Comparison of ENCODE assay signal across 16 cellular contexts in the genomic region with DNA sequence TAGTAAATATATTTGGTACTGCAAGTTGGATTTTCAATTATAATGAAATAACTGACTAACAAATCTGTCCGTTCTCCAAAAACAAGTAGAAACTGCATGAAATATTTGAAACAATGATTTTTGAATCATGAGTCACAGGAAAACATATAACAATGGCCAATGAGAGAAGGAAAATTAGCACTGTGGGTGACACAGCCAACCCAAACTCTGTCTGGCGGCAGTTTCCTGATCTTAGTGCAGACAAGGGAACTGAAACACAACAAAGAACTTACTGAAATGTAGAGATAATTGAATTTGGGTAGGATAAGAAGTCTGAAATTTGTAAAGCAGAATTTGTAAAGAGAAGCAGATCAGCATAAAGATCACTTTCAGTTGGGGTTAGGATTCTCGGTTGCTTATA.
DNase-seq lines count a peak whose midpoint lies in the region; ATAC-seq and TF ChIP-seq lines count a peak whose summit lies in the region.
"Had no signal": no experiment of that assay in that cellular context is flagged by ENCODE, and none has a peak within 500 bp of the region (broad histone marks: within the 10 kb centered on the region; RNA-seq: fewer than 3 reads in every experiment).

No MANE protein-coding gene starts in this region.

- H3K36me3 Mint-ChIP-seq in osteocyte (ENCODE audit: unreplicated experiment), result no peaks in the 10 kb centered on the region
- H3K36me3 Mint-ChIP-seq: activated naive CD4-positive, alpha-beta T cell treated with anti-CD3 and anti-CD28 coated beads, Interleukin-2, amount 10 ng/mL, durations not matched to agents 7 days and 5 days had no signal

- no peak for ATAC-seq in PC-3
- ATAC-seq: stimulated activated naive CD8-positive, alpha-beta T cell treated with anti-CD3 and anti-CD28 coated beads, Interleukin-15, Interleukin-2, amounts not matched to agents 100 U/mL and 50 U/mL, for 24 hours had no signal

- H3K4me3 ChIP-seq in PC-3 (ENCODE audit: low read length), result no peak overlapping the region
- H3K4me3 ChIP-seq in osteoblast (ENCODE audit: insufficient read depth, low read length), result no peak overlapping the region
- H3K4me3 ChIP-seq: esophagus squamous epithelium, right atrium auricular region had no signal

- no peaks in the 10 kb centered on the region for H3K27me3 ChIP-seq in PC-3 (ENCODE audit: low read length)
- no peaks in the 10 kb centered on the region for H3K27me3 ChIP-seq in osteoblast (ENCODE audit: insufficient read depth, low read length)
- H3K27me3 ChIP-seq: esophagus squamous epithelium, right atrium auricular region had no signal

- POLR2A ChIA-PET in PC-3 (lab: Charles Lee; ENCODE audit: unreplicated experiment), result no interaction called here

- no peaks in the 10 kb centered on the region for H3K9me3 ChIP-seq in PC-3 (ENCODE audit: low read length)
- H3K9me3 ChIP-seq in osteoblast (ENCODE audit: low read depth, low read length), result no peaks in the 10 kb centered on the region
- H3K9me3 ChIP-seq: esophagus squamous epithelium, right atrium auricular region had no signal

- H3K4me3 Mint-ChIP-seq in osteocyte (ENCODE audit: unreplicated experiment), result no peak overlapping the region
- H3K4me3 Mint-ChIP-seq: activated naive CD4-positive, alpha-beta T cell treated with anti-CD3 and anti-CD28 coated beads, Interleukin-2, amount 10 ng/mL, durations not matched to agents 7 days and 5 days had no signal

- DNase-seq in ELR (ENCODE audit: low read depth) (peak; percentile 36), PC-3 (peak; percentile 3), dedifferentiated amniotic fluid mesenchymal stem cell (ENCODE audit: extremely low spot score) (peak; percentile 73), osteocyte (ENCODE audit: extremely low spot score, unreplicated experiment) (no peak), KG1 (lab: John Stamatoyannopoulos, UW) (no peak), NCI-H510A (lab: John Stamatoyannopoulos, UW) (no peak), osteoblast (ENCODE audit: insufficient read length, low spot score, missing footprints) (no peak)
- no peak for DNase-seq in activated CD8-positive, alpha-beta memory T cell treated with anti-CD3 and anti-CD28 coated beads, Interleukin-2, amount 50 U/mL, for 4 hours
- DNase-seq: activated CD8-positive, alpha-beta memory T cell treated with anti-CD3 and anti-CD28 coated beads for 24 hours; activated naive CD4-positive, alpha-beta T cell treated with anti-CD3 and anti-CD28 coated beads, Interleukin-2, amount 10 ng/mL, durations not matched to agents 7 days and 5 days; C1 segment of cervical spinal cord; esophagus squamous epithelium; NCI-H1417 treated with DMSO at 0.1 percent for 48 hours; NCI-H524; stimulated activated naive CD8-positive, alpha-beta T cell treated with anti-CD3 and anti-CD28 coated beads, Interleukin-15, Interleukin-2, amounts not matched to agents 100 U/mL and 50 U/mL, for 24 hours had no signal

- no TSS peak for BruUV-seq in PC-3 (replicated peaks; lab: Mats Ljungman, UMichigan)

- H3K79me2 ChIP-seq in PC-3 (ENCODE audit: low read length) (no peaks in the 10 kb centered on the region), osteoblast (ENCODE audit: insufficient read depth, low read length) (no peaks in the 10 kb centered on the region)

- no peaks in the 10 kb centered on the region for H3K27me3 Mint-ChIP-seq in osteocyte (ENCODE audit: unreplicated experiment)
- H3K27me3 Mint-ChIP-seq: activated naive CD4-positive, alpha-beta T cell treated with anti-CD3 and anti-CD28 coated beads, Interleukin-2, amount 10 ng/mL, durations not matched to agents 7 days and 5 days had no signal

- H3K4me1 ChIP-seq in PC-3 (ENCODE audit: insufficient read depth, low read length) (peaks cover 4% of the 10 kb centered on the region; the same call in 1 of the 2 replicates), osteoblast (ENCODE audit: insufficient read depth, low read length) (no peaks in the 10 kb centered on the region)
- H3K4me1 ChIP-seq: esophagus squamous epithelium, right atrium auricular region had no signal

- no peaks in the 10 kb centered on the region for H4K20me1 ChIP-seq in PC-3 (ENCODE audit: low read length)
- H4K20me1 ChIP-seq in osteoblast (ENCODE audit: insufficient read depth, low read length), result no peaks in the 10 kb centered on the region

- H3F3A ChIP-seq in PC-3 (ENCODE audit: low read length, unreplicated experiment), result no peaks in the 10 kb centered on the region

- H3K27ac Mint-ChIP-seq in osteocyte (ENCODE audit: unreplicated experiment), result peak overlapping the region; percentile 46
- H3K27ac Mint-ChIP-seq: activated naive CD4-positive, alpha-beta T cell treated with anti-CD3 and anti-CD28 coated beads, Interleukin-2, amount 10 ng/mL, durations not matched to agents 7 days and 5 days had no signal

- H3K9ac ChIP-seq in PC-3 (ENCODE audit: low read length), result no peak overlapping the region

- H3K9me2 ChIP-seq in PC-3 (replicated peaks; ENCODE audit: low read length), result no peaks in the 10 kb centered on the region

- no peak overlapping the region for H3K4me2 ChIP-seq in PC-3 (ENCODE audit: low read length)
- H3K4me2 ChIP-seq in osteoblast (ENCODE audit: insufficient read depth, low read length), result no peak overlapping the region

- H3K36me3 ChIP-seq in PC-3 (ENCODE audit: low read depth, low read length), result no peaks in the 10 kb centered on the region
- H3K36me3 ChIP-seq in osteoblast (ENCODE audit: insufficient read depth, low read length), result no peaks in the 10 kb centered on the region
- H3K36me3 ChIP-seq: esophagus squamous epithelium, right atrium auricular region had no signal

- no peaks in the 10 kb centered on the region for H3K9me3 Mint-ChIP-seq in osteocyte (ENCODE audit: unreplicated experiment)

- H3K4me1 Mint-ChIP-seq in osteocyte (ENCODE audit: unreplicated experiment), result peaks cover 7% of the 10 kb centered on the region
- H3K4me1 Mint-ChIP-seq: activated naive CD4-positive, alpha-beta T cell treated with anti-CD3 and anti-CD28 coated beads, Interleukin-2, amount 10 ng/mL, durations not matched to agents 7 days and 5 days had no signal

- CTCF ChIA-PET in PC-3 (lab: Charles Lee), result no interaction called here

- intact Hi-C loops in PC-3 (cut with micrococcal nuclease), result loop anchor here (10.0 kb wide), 2 partner anchors 106 to 286 kb away; no protein-coding TSS in a partner anchor

- TF ChIP-seq CTCF in PC-3 (conservative IDR thresholded peaks at IDR 0.05; ENCODE audit: low read depth, low read length) (no peak), osteocyte (IDR thresholded peaks at IDR 0.05) (no peak), osteoblast (IDR thresholded peaks at IDR 0.05; ENCODE audit: extremely low read depth, low read depth, low read length) (no peak)

- H3K27ac ChIP-seq in PC-3 (ENCODE audit: low read length), result no peak overlapping the region
- no peak overlapping the region for H3K27ac ChIP-seq in osteoblast (ENCODE audit: low read depth, low read length)
- H3K27ac ChIP-seq: esophagus squamous epithelium, right atrium auricular region had no signal

- H2AFZ ChIP-seq in PC-3 (ENCODE audit: low read length) (0 out of 2 replicates have a peak overlapping the region, but pooled peaks have one; percentile 6), osteoblast (ENCODE audit: low read length) (no peak overlapping the region)

Comparison
In these comparisons a context has a peak if more than half of its experiments do, and no peak if none do; other contexts are left out.
1. DNase-seq: peak in ELR (single experiment), PC-3 (single experiment) and dedifferentiated amniotic fluid mesenchymal stem cell (single experiment); none in osteocyte (single experiment), KG1 (single experiment), NCI-H510A (single experiment), osteoblast (single experiment) and activated CD8-positive, alpha-beta memory T cell treated with anti-CD3 and anti-CD28 coated beads, Interleukin-2, amount 50 U/mL, for 4 hours (single experiment).